Comparison of ENCODE assay signal across 1 cellular context in the genomic region with DNA sequence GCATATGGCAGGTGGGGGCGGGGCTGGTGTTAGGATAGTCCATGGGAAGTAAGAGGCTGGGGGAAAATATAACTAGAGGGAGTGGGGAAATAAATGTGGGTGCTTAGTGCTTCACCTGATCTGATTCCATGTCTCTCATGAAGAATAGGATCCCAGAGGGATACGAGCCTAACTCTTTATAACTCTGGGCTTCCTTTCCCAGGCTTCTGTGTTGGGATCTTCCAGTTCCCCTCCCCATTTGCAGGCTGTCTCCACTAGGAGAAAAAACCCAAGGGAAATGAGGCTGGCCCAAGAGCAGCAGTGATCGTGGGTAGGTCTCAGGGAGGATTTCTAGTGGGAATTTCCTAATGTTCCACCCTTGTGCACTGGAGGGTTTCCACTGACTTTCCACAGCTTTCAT.
TF ChIP-seq lines count a peak whose summit lies in the region.

No MANE protein-coding gene starts in this region.

TF ChIP-seq in WTC11, 78 proteins besides CTCF, POLR2A, EP300 and RAD21 (continued from another document):
- TF ChIP-seq, protein P1, sequence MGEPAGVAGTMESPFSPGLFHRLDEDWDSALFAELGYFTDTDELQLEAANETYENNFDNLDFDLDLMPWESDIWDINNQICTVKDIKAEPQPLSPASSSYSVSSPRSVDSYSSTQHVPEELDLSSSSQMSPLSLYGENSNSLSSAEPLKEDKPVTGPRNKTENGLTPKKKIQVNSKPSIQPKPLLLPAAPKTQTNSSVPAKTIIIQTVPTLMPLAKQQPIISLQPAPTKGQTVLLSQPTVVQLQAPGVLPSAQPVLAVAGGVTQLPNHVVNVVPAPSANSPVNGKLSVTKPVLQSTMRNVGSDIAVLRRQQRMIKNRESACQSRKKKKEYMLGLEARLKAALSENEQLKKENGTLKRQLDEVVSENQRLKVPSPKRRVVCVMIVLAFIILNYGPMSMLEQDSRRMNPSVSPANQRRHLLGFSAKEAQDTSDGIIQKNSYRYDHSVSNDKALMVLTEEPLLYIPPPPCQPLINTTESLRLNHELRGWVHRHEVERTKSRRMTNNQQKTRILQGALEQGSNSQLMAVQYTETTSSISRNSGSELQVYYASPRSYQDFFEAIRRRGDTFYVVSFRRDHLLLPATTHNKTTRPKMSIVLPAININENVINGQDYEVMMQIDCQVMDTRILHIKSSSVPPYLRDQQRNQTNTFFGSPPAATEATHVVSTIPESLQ (CRISPR knock-in tag; IDR thresholded peaks at IDR 0.05) = no peak
- TF ChIP-seq JUN (CRISPR knock-in tag; IDR thresholded peaks at IDR 0.05) = no peak
